ENCODE assay signal across 9 cellular contexts in genomic region chr21:33360281-33360680, GRCh38. TPM values are rescaled to one million over a fixed set of nuclear protein-coding genes. Genes with fewer than 3 reads are reported as not detected.
DNase-seq lines count a peak whose midpoint lies in the region; ATAC-seq and TF ChIP-seq lines count a peak whose summit lies in the region.
"Had no signal": no experiment of that assay in that cellular context is flagged by ENCODE, and none has a peak within 500 bp of the region (broad histone marks: within the 10 kb centered on the region; RNA-seq: fewer than 3 reads in every experiment).

No MANE protein-coding gene starts in this region.

- no peak overlapping the region for H2BK5ac ChIP-seq in IMR-90 (ENCODE audit: low read depth, low read length, poor library complexity, severe bottlenecking)

- WGBS in IMR-90 (ENCODE audit: extremely low coverage in 2 of 2, insufficient read length in 1 of 2), 2 experiments: 100% methylated on average over 2 of the region's 6 CpGs; no CpG with 5 or more reads in 1 of the 2 experiments

- DNase-seq in AG04450 (ENCODE audit: low read depth, low spot score) (no peak), IMR-90 (peak; percentile 80), dorsolateral prefrontal cortex (no peak), NCI-H1417 treated with DMSO at 0.1 percent for 48 hours (lab: John Stamatoyannopoulos, UW) (no peak)
- no peak for DNase-seq in activated effector memory CD4-positive, alpha-beta T cell treated with Interleukin-2 at 50 U/mL for 16 hours
- DNase-seq: stimulated activated CD4-positive, alpha-beta T cell treated with anti-CD3 and anti-CD28 coated beads, Interleukin-4, amount 100 ng/mL, for 1 hour had no signal

- no peak overlapping the region for H3K56ac ChIP-seq in IMR-90 (ENCODE audit: extremely low read depth, insufficient read depth, low read length)

- H2BK20ac ChIP-seq in IMR-90 (ENCODE audit: low read depth, low read length): no peak overlapping the region

- peak overlapping the region; percentile 70 for H3K27ac ChIP-seq in AG04450 (ENCODE audit: low read depth, low read length)
- H3K27ac ChIP-seq in IMR-90 (ENCODE audit: insufficient read depth, low read length): no peak overlapping the region
- peak overlapping the region in 51 of 59 donors; percentile 3 to 77 (median 54) for H3K27ac ChIP-seq in dorsolateral prefrontal cortex
- H3K27ac ChIP-seq in neutrophil: peak overlapping the region; percentile 94

- no peak overlapping the region for H2AK9ac ChIP-seq in IMR-90 (replicated peaks; ENCODE audit: low read depth, low read length, poor library complexity)

- no peak overlapping the region for H4K91ac ChIP-seq in IMR-90 (ENCODE audit: insufficient read depth, low read depth, low read length)

- H4K20me1 ChIP-seq in IMR-90 (ENCODE audit: insufficient read depth, low read length): no peaks in the 10 kb centered on the region

- no peak overlapping the region for H4K5ac ChIP-seq in IMR-90 (ENCODE audit: low read depth, low read length)

- H3K18ac ChIP-seq in IMR-90 (ENCODE audit: low read depth, low read length): no peak overlapping the region

- no peak overlapping the region for H3K23ac ChIP-seq in IMR-90 (ENCODE audit: low read depth, low read length)

- no peak overlapping the region for H3K14ac ChIP-seq in IMR-90 (replicated peaks; ENCODE audit: low read depth, low read length)

- H4K8ac ChIP-seq in IMR-90 (ENCODE audit: low read depth in 2 of 2, low read length in 2 of 2): no peak overlapping the region

- no peak overlapping the region for H2AK5ac ChIP-seq in IMR-90 (ENCODE audit: low read depth, low read length)

- no peaks in the 10 kb centered on the region for H3K27me3 ChIP-seq in AG04450 (ENCODE audit: control insufficient read depth, insufficient read depth, low read length)
- no peaks in the 10 kb centered on the region for H3K27me3 ChIP-seq in IMR-90 (ENCODE audit: control insufficient read depth, insufficient read depth, low read length)
- H3K27me3 ChIP-seq in dorsolateral prefrontal cortex: no peaks in the 10 kb centered on the region
- H3K27me3 ChIP-seq in neutrophil: no peaks in the 10 kb centered on the region

- H3K4me2 ChIP-seq in IMR-90 (ENCODE audit: low read depth, low read length): no peak overlapping the region

- H3K4ac ChIP-seq in IMR-90 (ENCODE audit: low read depth, low read length): no peak overlapping the region

- intact Hi-C loops in IMR-90 (cut with micrococcal nuclease): loop anchor here (1.0 kb wide), 1 partner anchor 85 kb away; no protein-coding TSS in a partner anchor
- intact Hi-C loops in dorsolateral prefrontal cortex (cut with DNase I): loop anchor here (5.0 to 10.0 kb wide), 3 partner anchors 82 to 158 kb away; no protein-coding TSS in a partner anchor

- POLR2A ChIA-PET in AG04450 (lab: Yijun Ruan, JAX) (interaction anchor here (0.7 kb wide), 1 partner anchor 35 kb away, joined by 3 read pairs; the partner anchor contains the start of gene IFNAR1), IMR-90 (lab: Charles Lee; ENCODE audit: unreplicated experiment) (no interaction called here)

- H3K9me3 ChIP-seq in AG04450 (ENCODE audit: control insufficient read depth, insufficient read depth, low read length) (no peaks in the 10 kb centered on the region), IMR-90 (ENCODE audit: control insufficient read depth, insufficient read depth, low read length) (no peaks in the 10 kb centered on the region), neutrophil (no peaks in the 10 kb centered on the region)

- in situ Hi-C loops in IMR-90 (cut with MboI; ENCODE audit: low sequenced_read_pairs): no loop called here

- no peaks in the 10 kb centered on the region for H3K79me1 ChIP-seq in IMR-90 (ENCODE audit: low read depth in 1 of 2, low read length in 2 of 2)

- H3K9ac ChIP-seq in IMR-90 (ENCODE audit: low read depth, low read length): no peak overlapping the region

- ATAC-seq in IMR-90 (ENCODE audit: low read depth) (peak; percentile 35; the same call in 1 of the 2 replicates), GM21786 (IDR thresholded peaks at IDR 0.05; ENCODE audit: unreplicated experiment) (no peak), GM21619 (IDR thresholded peaks at IDR 0.05; ENCODE audit: unreplicated experiment) (no peak)

- H3K4me1 ChIP-seq in IMR-90 (ENCODE audit: control insufficient read depth, insufficient read depth, low read length) (peaks cover 5% of the 10 kb centered on the region), neutrophil (ENCODE audit: control insufficient read depth in 1 of 2, insufficient read depth in 1 of 2, low read depth in 1 of 2, low read length in 1 of 2) (peaks cover 48 to 49% of the 10 kb centered on the region in 2 experiments)

- no peak overlapping the region for H3K4me3 ChIP-seq in AG04450 (ENCODE audit: low read depth, low read length)
- H3K4me3 ChIP-seq in IMR-90 (ENCODE audit: insufficient read depth, low read depth, low read length): no peak overlapping the region
- H3K4me3 ChIP-seq in dorsolateral prefrontal cortex: no peak overlapping the region
- H3K4me3 ChIP-seq in neutrophil (ENCODE audit: low read depth in 1 of 2, low read length in 1 of 2): no peak overlapping the region

- no TSS peak for BruUV-seq in IMR-90 (replicated peaks; lab: Mats Ljungman, UMichigan)

- H2AFZ ChIP-seq in IMR-90 (replicated peaks; ENCODE audit: low read length, poor library complexity): no peak overlapping the region

- TF ChIP-seq RAD21 in IMR-90 (IDR thresholded peaks at IDR 0.05; ENCODE audit: low read length): no peak

- no peak overlapping the region for H2BK120ac ChIP-seq in IMR-90 (ENCODE audit: low read depth, low read length)

- TF ChIP-seq POLR2A in IMR-90 (IDR thresholded peaks at IDR 0.05; ENCODE audit: low read depth, low read length): no peak

- dilution Hi-C loops in IMR-90 (cut with HindIII; ENCODE audit: low sequenced_read_pairs, unreplicated experiment): no loop called here

- peaks cover 7% of the 10 kb centered on the region for H3K9me1 ChIP-seq in IMR-90 (ENCODE audit: insufficient read depth, low read length)

- H3K36me3 ChIP-seq in IMR-90 (ENCODE audit: control insufficient read depth, insufficient read depth, low read length) (peaks cover 15% of the 10 kb centered on the region), neutrophil (peaks cover 37% of the 10 kb centered on the region)

- TF ChIP-seq CTCF in AG04450 (IDR thresholded peaks at IDR 0.05; ENCODE audit: low read depth, low read length): no peak
- no peak for TF ChIP-seq CTCF in IMR-90 (conservative IDR thresholded peaks at IDR 0.05; ENCODE audit: low read depth, low read length)
- TF ChIP-seq CTCF in dorsolateral prefrontal cortex (IDR thresholded peaks at IDR 0.05 in 54 of 56, conservative IDR thresholded peaks at IDR 0.05 in 2 of 56; ENCODE audit: low read depth in 1 of 56, partially characterized antibody in 56 of 56): no peak
- no peak for TF ChIP-seq CTCF in neutrophil (IDR thresholded peaks at IDR 0.05)

- H2BK15ac ChIP-seq in IMR-90 (ENCODE audit: low read depth, low read length): no peak overlapping the region

- CTCF ChIA-PET in AG04450 (lab: Charles Lee): interaction anchor here (0.5 to 4.1 kb wide), 19 partner anchors 10 to 1831 kb away, joined by 3 to 40 read pairs (median 8); no protein-coding TSS in a partner anchor
- CTCF ChIA-PET in IMR-90 (lab: Yijun Ruan, JAX): interaction anchor here (0.6 to 1.9 kb wide), 5 partner anchors 16 to 82 kb away, joined by 3 to 5 read pairs (median 4); no protein-coding TSS in a partner anchor

TF ChIP-seq in IMR-90, 13 proteins besides CTCF, POLR2A, EP300 and RAD21:
- TF ChIP-seq RCOR1 (IDR thresholded peaks at IDR 0.05; ENCODE audit: insufficient replicate concordance, low read length): no peak
- TF ChIP-seq USF2 (IDR thresholded peaks at IDR 0.05; ENCODE audit: low read depth, low read length): no peak
- peak; percentile 41; the same call in 1 of the 2 replicates for TF ChIP-seq FOS (IDR thresholded peaks at IDR 0.05; ENCODE audit: low read depth, low read length)
- no peak for TF ChIP-seq CHD1 (IDR thresholded peaks at IDR 0.05; ENCODE audit: low read depth, low read length)
- no peak for TF ChIP-seq SMC3 (IDR thresholded peaks at IDR 0.05; ENCODE audit: low read depth, low read length)
- TF ChIP-seq MAZ (IDR thresholded peaks at IDR 0.05; ENCODE audit: borderline replicate concordance, low read depth, low read length): no peak

RNA-seq across cellular contexts. Expression of gene IFNAR1, which starts 35.5 kb away (rescaled TPM):
- polyA plus RNA-seq in AG04450 (2011; rRNA removed) (17.0 and 21.2 TPM in 2 replicates), IMR-90 (2012; rRNA removed) (5.9 and 7.8 TPM in 2 replicates)
- polyA minus RNA-seq in AG04450 (2011; rRNA and poly(A)+ RNA removed): 20.6 and 27.3 TPM in 2 replicates
- total RNA-seq in IMR-90 (2012; rRNA removed) (9.9 and 12.8 TPM in 2 replicates), dorsolateral prefrontal cortex (10 to 100 TPM; 35.7 to 70.9 (median 47.8) TPM)
- 5.6 and 7.5 TPM in 2 replicates for polyA plus RNA-seq in IMR-90 (2012; cell fraction: cytosol; rRNA removed)
- polyA plus RNA-seq in IMR-90 (2012; cell fraction: nucleus; rRNA removed; ENCODE audit: low replicate concordance): 1.5 and 2.8 TPM in 2 replicates

RNA-seq across cellular contexts. Expression of gene IFNGR2, which starts 42.9 kb away (rescaled TPM):
- polyA plus RNA-seq in AG04450 (2011; rRNA removed): 90.8 and 93.4 TPM in 2 replicates
- polyA minus RNA-seq in AG04450 (2011; rRNA and poly(A)+ RNA removed): 94.1 and 122 TPM in 2 replicates
- total RNA-seq in IMR-90 (2012; rRNA removed): 52.8 and 66.0 TPM in 2 replicates
- 64.9 and 73.8 TPM in 2 replicates for polyA plus RNA-seq in IMR-90 (2012; rRNA removed)
- 27.8 and 55.9 TPM in 2 replicates for polyA plus RNA-seq in IMR-90 (2012; cell fraction: cytosol; rRNA removed)
- polyA plus RNA-seq in IMR-90 (2012; cell fraction: nucleus; rRNA removed; ENCODE audit: low replicate concordance): 18.8 and 32.0 TPM in 2 replicates
- 10 to 100 TPM; 21.7 to 70.3 (median 48.4) TPM for total RNA-seq in dorsolateral prefrontal cortex
